8 cellular contexts compared by ENCODE assay signal in genomic region chr16:3152273-3153076, GRCh38. TPM values are rescaled to one million over a fixed set of nuclear protein-coding genes. Genes with fewer than 3 reads are reported as not detected.
DNase-seq lines count a peak whose midpoint lies in the region; ATAC-seq and TF ChIP-seq lines count a peak whose summit lies in the region.

No MANE protein-coding gene starts in this region.

- DNase-seq in CD14-positive monocyte (ENCODE audit: low spot score) = peak; percentile 71
- DNase-seq in HK-2 (ENCODE audit: unreplicated experiment) = peak; percentile 95
- peak; percentile 92 for DNase-seq in NCI-H748 (lab: John Stamatoyannopoulos, UW; ENCODE audit: unreplicated experiment)
- DNase-seq in activated CD4-positive, alpha-beta memory T cell treated with anti-CD3 and anti-CD28 coated beads for 36 hours = peak; percentile 94
- peak; percentile 50 for DNase-seq in effector CD8-positive, alpha-beta T cell (lab: John Stamatoyannopoulos, UW)
- peak; percentile 84 for DNase-seq in lung (ENCODE audit: low spot score)
- DNase-seq in stimulated activated CD4-positive, alpha-beta T cell treated with anti-CD3 and anti-CD28 coated beads, TNF-alpha, amount 100 ng/mL, for 24 hours (ENCODE audit: low read depth in 3 of 3) = peak; percentile 75 to 92 (median 80)

- H3K27ac Mint-ChIP-seq in CD14-positive monocyte = peak overlapping the region in 4 of 7 donors; percentile 15 to 53 (median 44)
- H3K27ac Mint-ChIP-seq in activated CD4-positive, alpha-beta memory T cell treated with anti-CD3 and anti-CD28 coated beads for 36 hours = peak overlapping the region; percentile 85

- peak overlapping the region; percentile 82 to 90 for H3K4me3 Mint-ChIP-seq in CD14-positive monocyte
- H3K4me3 Mint-ChIP-seq in activated CD4-positive, alpha-beta memory T cell treated with anti-CD3 and anti-CD28 coated beads for 36 hours = peak overlapping the region; percentile 75

- CTCF ChIA-PET in activated CD4-positive, alpha-beta memory T cell treated with anti-CD3 and anti-CD28 coated beads for 36 hours (lab: Charles Lee) = interaction anchor here (0.7 to 1.2 kb wide), 3 partner anchors 23 to 561 kb away, joined by 3 read pairs; no protein-coding TSS in a partner anchor

- peaks cover 0 to 7% of the 10 kb centered on the region in 2 donors for H3K4me1 ChIP-seq in lung (ENCODE audit: control insufficient read depth in 2 of 2, insufficient read depth in 2 of 2, low read length in 2 of 2)

- H3K9me3 ChIP-seq in lung (ENCODE audit: control insufficient read depth in 2 of 2, insufficient read depth in 1 of 2, low read length in 1 of 2) = no peaks in the 10 kb centered on the region

- H3K4me3 ChIP-seq in lung = peak overlapping the region; percentile 27

- ATAC-seq in lung (ENCODE audit: insufficient read depth, low FRiP score) = peak; percentile 19
- no peak for ATAC-seq in HG03439 (IDR thresholded peaks at IDR 0.05; ENCODE audit: unreplicated experiment)

- TF ChIP-seq CTCF in CD14-positive monocyte (IDR thresholded peaks at IDR 0.05) (peak; percentile 42), lung (IDR thresholded peaks at IDR 0.05; ENCODE audit: control extremely low read depth, extremely low read depth) (peak; percentile 21)

- H3K27me3 ChIP-seq in lung (ENCODE audit: control insufficient read depth, insufficient read depth) = no peaks in the 10 kb centered on the region

- intact Hi-C loops in CD14-positive monocyte (cut with micrococcal nuclease) = loop anchor here in 1 of 2 donors (10.0 kb wide), 2 partner anchors 48 to 302 kb away; no protein-coding TSS in a partner anchor
- intact Hi-C loops in activated CD4-positive, alpha-beta memory T cell treated with anti-CD3 and anti-CD28 coated beads for 36 hours (cut with micrococcal nuclease) = loop anchor here (2.0 to 5.0 kb wide), 3 partner anchors 30 to 350 kb away; partner anchors contain the start of gene CLUAP1

- H3K27me3 Mint-ChIP-seq in CD14-positive monocyte (ENCODE audit: low read depth in 3 of 3) = peaks cover 53 to 70% (median 63%) of the 10 kb centered on the region in 3 donors
- peaks cover 12% of the 10 kb centered on the region for H3K27me3 Mint-ChIP-seq in activated CD4-positive, alpha-beta memory T cell treated with anti-CD3 and anti-CD28 coated beads for 36 hours

- 1 to 2% methylated on average over 45 to 46 of the region's 46 CpGs for WGBS in lung, 2 donors

- H3K4me1 Mint-ChIP-seq in CD14-positive monocyte = peaks cover 35% of the 10 kb centered on the region
- peaks cover 31% of the 10 kb centered on the region for H3K4me1 Mint-ChIP-seq in activated CD4-positive, alpha-beta memory T cell treated with anti-CD3 and anti-CD28 coated beads for 36 hours (ENCODE audit: low read depth)

- H3K27ac ChIP-seq in lung (ENCODE audit: low read depth in 1 of 2, low read length in 1 of 2) = no peak overlapping the region

- peaks cover 0 to 16% (median 13%) of the 10 kb centered on the region in 7 donors for H3K9me3 Mint-ChIP-seq in CD14-positive monocyte
- peaks cover 6% of the 10 kb centered on the region for H3K9me3 Mint-ChIP-seq in activated CD4-positive, alpha-beta memory T cell treated with anti-CD3 and anti-CD28 coated beads for 36 hours

- POLR2A ChIA-PET in activated CD4-positive, alpha-beta memory T cell treated with anti-CD3 and anti-CD28 coated beads for 36 hours (lab: Charles Lee) = interaction anchor here (0.6 kb wide), 1 partner anchor 56 kb away, joined by 3 read pairs; no protein-coding TSS in a partner anchor

- H3K36me3 Mint-ChIP-seq in CD14-positive monocyte = peaks cover 4 to 7% of the 10 kb centered on the region in 2 donors
- peaks cover 4% of the 10 kb centered on the region for H3K36me3 Mint-ChIP-seq in activated CD4-positive, alpha-beta memory T cell treated with anti-CD3 and anti-CD28 coated beads for 36 hours

- no peaks in the 10 kb centered on the region for H3K36me3 ChIP-seq in lung (ENCODE audit: control insufficient read depth in 2 of 2, insufficient read depth in 2 of 2, low read length in 2 of 2)

RNA-seq across cellular contexts. Expression of gene ZNF213, which starts 17.6 kb away (rescaled TPM):
- polyA plus RNA-seq in CD14-positive monocyte = 1 to 10 TPM; 1.5 to 2.6 TPM
- 1 to 10 TPM; 9.0 TPM for total RNA-seq in activated CD4-positive, alpha-beta memory T cell treated with anti-CD3 and anti-CD28 coated beads for 36 hours
- total RNA-seq in lung = 10 to 100 TPM; 12.8 to 13.1 TPM
- 10 to 100 TPM in 1 of 2 donors, 1 to 10 TPM in 1; 7.8 to 10.3 TPM for polyA plus RNA-seq in lung

RNA-seq across cellular contexts. Expression of gene OR1F1, which starts 35.5 kb away (rescaled TPM):
- not detected for polyA plus RNA-seq in CD14-positive monocyte
- total RNA-seq in activated CD4-positive, alpha-beta memory T cell treated with anti-CD3 and anti-CD28 coated beads for 36 hours = not detected
- not detected for total RNA-seq in lung
- polyA plus RNA-seq in lung = not detected

RNA-seq across cellular contexts. Expression of gene ZNF205, which starts 40.1 kb away (rescaled TPM):
- 1 to 10 TPM; 1.0 to 1.3 TPM for polyA plus RNA-seq in CD14-positive monocyte
- under 1 TPM in 1 of 2 experiments, not detected in 1; 0.21 TPM for total RNA-seq in activated CD4-positive, alpha-beta memory T cell treated with anti-CD3 and anti-CD28 coated beads for 36 hours
- total RNA-seq in lung = 10 to 100 TPM in 1 of 2 donors, 1 to 10 TPM in 1; 9.8 to 12.7 TPM
- 10 to 100 TPM; 10.2 to 33.0 TPM for polyA plus RNA-seq in lung

RNA-seq across cellular contexts. Expression of gene ZSCAN10, which starts 53.4 kb away (rescaled TPM):
- polyA plus RNA-seq in CD14-positive monocyte = not detected
- under 1 TPM in 1 of 2 experiments, not detected in 1; 0.19 TPM for total RNA-seq in activated CD4-positive, alpha-beta memory T cell treated with anti-CD3 and anti-CD28 coated beads for 36 hours
- under 1 TPM in 1 of 2 donors, not detected in 1; 0.21 TPM for total RNA-seq in lung
- polyA plus RNA-seq in lung = under 1 TPM in 1 of 2 donors, not detected in 1; 0.02 TPM

Comparison
In these comparisons a context has a peak if more than half of its experiments do, and no peak if none do; other contexts are left out.
1. RNA of gene ZNF205, which starts 40.1 kb away (total RNA-seq): 9.8 to 12.7 TPM in lung; 0.21 TPM in activated CD4-positive, alpha-beta memory T cell treated with anti-CD3 and anti-CD28 coated beads for 36 hours; every median in the first group is over 4 times any median in the second.
2. Peak in every context shown above with its lines, with median percentiles within 50 percentile points of each other: DNase-seq.